15 cellular contexts compared by ENCODE assay signal in genomic region chr22:26134654-26135330, GRCh38. TPM values are rescaled to one million over a fixed set of nuclear protein-coding genes. Genes with fewer than 3 reads are reported as not detected.
DNase-seq lines count a peak whose midpoint lies in the region; ATAC-seq and TF ChIP-seq lines count a peak whose summit lies in the region.
"Had no signal": no experiment of that assay in that cellular context is flagged by ENCODE, and none has a peak within 500 bp of the region (broad histone marks: within the 10 kb centered on the region; RNA-seq: fewer than 3 reads in every experiment).

No MANE protein-coding gene starts in this region.

- H3K36me3 Mint-ChIP-seq in activated T-cell treated with anti-CD3 and anti-CD28 coated beads, Interleukin-2, amount 50 U/mL, for 72 hours (ENCODE audit: insufficient read depth in 2 of 2): no peaks in the 10 kb centered on the region
- H3K36me3 Mint-ChIP-seq in progenitor cell of endocrine pancreas (ENCODE audit: insufficient read depth): no peaks in the 10 kb centered on the region
- H3K36me3 Mint-ChIP-seq: brain, naive B cell had no signal

- peak; percentile 1 to 6 for DNase-seq in activated T-cell treated with anti-CD3 and anti-CD28 coated beads, Interleukin-2, amount 50 U/mL, for 72 hours
- no peak for DNase-seq in activated T-cell treated with anti-CD3 and anti-CD28 coated beads, Interleukin-2, amount 50 U/mL, for 48 hours
- peak; percentile 10 for DNase-seq in Jurkat, Clone E6-1 (ENCODE audit: low read depth, low spot score)
- DNase-seq in WERI-Rb-1 (peak; percentile 35), progenitor cell of endocrine pancreas (ENCODE audit: low spot score, unreplicated experiment) (no peak), Right ventricle myocardium inferior (ENCODE audit: missing footprints) (no peak)
- DNase-seq: activated T-cell treated with anti-CD3 and anti-CD28 coated beads, Interleukin-2, amount 50 U/mL, for 4 hours; naive B cell; NCI-H1417 treated with DMSO at 0.1 percent for 48 hours had no signal

- no peaks in the 10 kb centered on the region for H3K9me3 ChIP-seq in WERI-Rb-1 (ENCODE audit: severe bottlenecking)

- peak; percentile 43 for TF ChIP-seq CTCF in WERI-Rb-1 (IDR thresholded peaks at IDR 0.05; ENCODE audit: low read depth, low read length)
- peak; percentile 30 for TF ChIP-seq CTCF in progenitor cell of endocrine pancreas (IDR thresholded peaks at IDR 0.05; ENCODE audit: unreplicated experiment)

- no peak overlapping the region for H3K4me3 ChIP-seq in Jurkat, Clone E6-1 (ENCODE audit: low read length)
- no peak overlapping the region for H3K4me3 ChIP-seq in WERI-Rb-1 (ENCODE audit: low read depth, low read length)

- H3K4me1 Mint-ChIP-seq in activated T-cell treated with anti-CD3 and anti-CD28 coated beads, Interleukin-2, amount 50 U/mL, for 72 hours (ENCODE audit: low read depth): no peaks in the 10 kb centered on the region
- no peaks in the 10 kb centered on the region for H3K4me1 Mint-ChIP-seq in progenitor cell of endocrine pancreas (ENCODE audit: low read depth)
- H3K4me1 Mint-ChIP-seq: B cell, naive B cell had no signal

- ATAC-seq in activated T-cell treated with anti-CD3 and anti-CD28 coated beads, Interleukin-2, amount 50 U/mL, for 72 hours (replicated peaks in 1 of 2): no peak
- ATAC-seq in HG02970 (IDR thresholded peaks at IDR 0.05; ENCODE audit: low FRiP score, unreplicated experiment) (no peak), HG02973 (IDR thresholded peaks at IDR 0.05; ENCODE audit: unreplicated experiment) (no peak), Right ventricle myocardium inferior (no peak)
- ATAC-seq: activated T-cell treated with anti-CD3 and anti-CD28 coated beads, Interleukin-2, amount 50 U/mL, for 4 hours had no signal

- peaks cover 6% of the 10 kb centered on the region for H3K27me3 Mint-ChIP-seq in activated T-cell treated with anti-CD3 and anti-CD28 coated beads, Interleukin-2, amount 50 U/mL, for 72 hours (ENCODE audit: low read depth)
- H3K27me3 Mint-ChIP-seq in progenitor cell of endocrine pancreas: peaks cover 5% of the 10 kb centered on the region

- no peaks in the 10 kb centered on the region for H3K27me3 ChIP-seq in WERI-Rb-1 (ENCODE audit: insufficient read depth, low read depth, severe bottlenecking)

- no peak overlapping the region for H3K27ac Mint-ChIP-seq in activated T-cell treated with anti-CD3 and anti-CD28 coated beads, Interleukin-2, amount 50 U/mL, for 72 hours
- H3K27ac Mint-ChIP-seq in progenitor cell of endocrine pancreas: no peak overlapping the region
- H3K27ac Mint-ChIP-seq: B cell, naive B cell had no signal

- no peaks in the 10 kb centered on the region for H3K36me3 ChIP-seq in WERI-Rb-1

- H3K4me3 Mint-ChIP-seq in activated T-cell treated with anti-CD3 and anti-CD28 coated beads, Interleukin-2, amount 50 U/mL, for 72 hours: no peak overlapping the region
- H3K4me3 Mint-ChIP-seq in progenitor cell of endocrine pancreas (ENCODE audit: low read depth): no peak overlapping the region
- H3K4me3 Mint-ChIP-seq: activated T-cell treated with anti-CD3 and anti-CD28 coated beads, Interleukin-2, amount 50 U/mL, for 4 hours; B cell; brain; naive B cell had no signal

- intact Hi-C loops in Right ventricle myocardium inferior (cut with DNase I): no loop called here

- H3K9me3 Mint-ChIP-seq in activated T-cell treated with anti-CD3 and anti-CD28 coated beads, Interleukin-2, amount 50 U/mL, for 72 hours: no peaks in the 10 kb centered on the region
- H3K9me3 Mint-ChIP-seq in progenitor cell of endocrine pancreas (ENCODE audit: low read depth): no peaks in the 10 kb centered on the region
- H3K9me3 Mint-ChIP-seq: activated T-cell treated with anti-CD3 and anti-CD28 coated beads, Interleukin-2, amount 50 U/mL, for 4 hours; brain had no signal

- no peak overlapping the region for H3K27ac ChIP-seq in WERI-Rb-1
- H3K27ac ChIP-seq: epithelial cell of prostate had no signal

RNA-seq across cellular contexts. Expression of gene SEZ6L, which starts 34.5 kb away (rescaled TPM):
- total RNA-seq in activated T-cell treated with anti-CD3 and anti-CD28 coated beads, Interleukin-2, amount 50 U/mL, for 72 hours: under 1 TPM in 1 of 2 donors, not detected in 1; 0.05 TPM
- polyA plus RNA-seq in Jurkat, Clone E6-1 (2012; ENCODE audit: insufficient read depth, insufficient read length): not detected
- total RNA-seq in progenitor cell of endocrine pancreas (25.3 and 26.2 TPM in 2 replicates), Right ventricle myocardium inferior (0.08 TPM)
- total RNA-seq: activated T-cell treated with anti-CD3 and anti-CD28 coated beads, Interleukin-2, amount 50 U/mL, for 4 hours; B cell; RPMI7951 had no signal

Comparison
In these comparisons a context has a peak if more than half of its experiments do, and no peak if none do; other contexts are left out.
1. DNase-seq: peak in activated T-cell treated with anti-CD3 and anti-CD28 coated beads, Interleukin-2, amount 50 U/mL, for 72 hours (2 of 2), Jurkat, Clone E6-1 (single experiment) and WERI-Rb-1 (single experiment); none in activated T-cell treated with anti-CD3 and anti-CD28 coated beads, Interleukin-2, amount 50 U/mL, for 48 hours (0 of 2), progenitor cell of endocrine pancreas (single experiment) and Right ventricle myocardium inferior (single experiment).
2. RNA of gene SEZ6L, which starts 34.5 kb away (total RNA-seq): 25.3 to 26.2 TPM in progenitor cell of endocrine pancreas; 0.08 TPM in Right ventricle myocardium inferior (single experiment) and 0.05 TPM in activated T-cell treated with anti-CD3 and anti-CD28 coated beads, Interleukin-2, amount 50 U/mL, for 72 hours; every median in the first group is over 10 times any median in the second.